Comparison of ENCODE assay signal across 18 cellular contexts in genomic region chr5:3393122-3393963, GRCh38.
"Had no signal": no experiment of that assay in that cellular context is flagged by ENCODE, and none has a peak within 500 bp of the region (broad histone marks: within the 10 kb centered on the region; RNA-seq: fewer than 3 reads in every experiment).

No MANE protein-coding gene starts in this region.

- H3K4me1 ChIP-seq: Peyer's patch, SJSA1 had no signal

- H3K9me3 ChIP-seq: SK-N-SH had no signal

- H3K27me3 ChIP-seq: brain microvascular endothelial cell, Peyer's patch, SJSA1 had no signal

- DNase-seq: activated CD4-positive, alpha-beta memory T cell treated with anti-CD3 and anti-CD28 coated beads for 36 hours; activated CD4-positive, alpha-beta T cell treated with anti-CD3 and anti-CD28 coated beads, Interleukin-2, amount 50 U/mL, for 1 hour; activated CD8-positive, alpha-beta memory T cell treated with anti-CD3 and anti-CD28 coated beads, Interleukin-2, amount 50 U/mL, for 4 hours; activated naive CD4-positive, alpha-beta T cell treated with anti-CD3 and anti-CD28 coated beads, Interleukin-2, amount 10 ng/mL, durations not matched to agents 7 days and 5 days; activated T-cell treated with anti-CD3 and anti-CD28 coated beads for 4 hours; activated T-cell treated with anti-CD3 and anti-CD28 coated beads, Interleukin-2, amount 50 U/mL, for 4 hours; amniotic stem cell; aorta; brain microvascular endothelial cell; central memory CD4-positive, alpha-beta T cell; MM.1S; MV-4-11; NCI-H2081 treated with DMSO at 0.1 percent for 48 hours; PC-3; Peyer's patch; RPMI8226; SK-N-SH had no signal

- H3K27ac ChIP-seq: brain microvascular endothelial cell, Peyer's patch, SJSA1 had no signal

- H3K4me3 ChIP-seq: Peyer's patch, SJSA1 had no signal

- H3K4me2 ChIP-seq: SK-N-SH had no signal

- H3K36me3 ChIP-seq: brain microvascular endothelial cell, Peyer's patch, SJSA1 had no signal
